8 cellular contexts compared by ENCODE assay signal in genomic region chr16:80931985-80932720, GRCh38.
DNase-seq lines count a peak whose midpoint lies in the region; ATAC-seq and TF ChIP-seq lines count a peak whose summit lies in the region.

No MANE protein-coding gene starts in this region.

- ATAC-seq in HG03159 (IDR thresholded peaks at IDR 0.05; ENCODE audit: unreplicated experiment): no peak

- POLR2A ChIA-PET in PC-9 (lab: Charles Lee; ENCODE audit: unreplicated experiment): interaction anchor here (0.6 kb wide), 1 partner anchor 8 kb away, joined by 7 read pairs; no protein-coding TSS in a partner anchor

- H3K36me3 ChIP-seq in PC-9 (ENCODE audit: low read depth) (no peaks in the 10 kb centered on the region), colonic mucosa (no peaks in the 10 kb centered on the region), kidney epithelial cell (ENCODE audit: control insufficient read depth, insufficient read depth, low read length) (no peaks in the 10 kb centered on the region), smooth muscle cell (ENCODE audit: low read depth) (no peaks in the 10 kb centered on the region)

- 0 out of 2 replicates have a peak, but pooled peaks cover 3% of the 10 kb centered on the region for H3K9me3 ChIP-seq in PC-9 (ENCODE audit: insufficient read depth, low read depth)
- no peaks in the 10 kb centered on the region for H3K9me3 ChIP-seq in colonic mucosa
- H3K9me3 ChIP-seq in smooth muscle cell (replicated peaks; ENCODE audit: low read depth): no peaks in the 10 kb centered on the region

- peaks cover 7% of the 10 kb centered on the region; the same call in 1 of the 2 replicates for H3K4me1 ChIP-seq in PC-9 (replicated peaks; ENCODE audit: insufficient read depth)
- H3K4me1 ChIP-seq in colonic mucosa: no peaks in the 10 kb centered on the region
- peaks cover 7% of the 10 kb centered on the region for H3K4me1 ChIP-seq in smooth muscle cell (ENCODE audit: low read depth)

- H3K4me3 ChIP-seq in PC-9 (peak overlapping the region; percentile 40; the same call in 1 of the 2 replicates), colonic mucosa (peak overlapping the region; percentile 45), kidney epithelial cell (ENCODE audit: low read depth, low read length) (peak overlapping the region; percentile 31), smooth muscle cell (peak overlapping the region; percentile 62)

- H2AFZ ChIP-seq in PC-9 (peak overlapping the region; percentile 67), smooth muscle cell (ENCODE audit: low read depth) (peak overlapping the region; percentile 99)

- peaks cover 53% of the 10 kb centered on the region for H3K27me3 ChIP-seq in PC-9 (ENCODE audit: insufficient read depth, low read depth)
- no peaks in the 10 kb centered on the region for H3K27me3 ChIP-seq in colonic mucosa
- no peaks in the 10 kb centered on the region for H3K27me3 ChIP-seq in kidney epithelial cell (ENCODE audit: control insufficient read depth, insufficient read depth, low read length)
- peaks cover 23% of the 10 kb centered on the region for H3K27me3 ChIP-seq in smooth muscle cell (ENCODE audit: low read depth)

- peak overlapping the region; percentile 75 for H3K4me2 ChIP-seq in PC-9
- peak overlapping the region; percentile 98 for H3K4me2 ChIP-seq in smooth muscle cell

- no peak overlapping the region for H3K27ac ChIP-seq in PC-9
- H3K27ac ChIP-seq in colonic mucosa: peak overlapping the region; percentile 36
- H3K27ac ChIP-seq in smooth muscle cell (ENCODE audit: low read depth): no peak overlapping the region

- DNase-seq in NCI-H524 (lab: John Stamatoyannopoulos, UW) (peak; percentile 52 to 80), NCI-H524 treated with DMSO at 0.1 percent for 48 hours (lab: John Stamatoyannopoulos, UW) (no peak), PC-9 (peak in 1 of 2 experiments; percentile 25), colonic mucosa (peak; percentile 53), kidney epithelial cell (ENCODE audit: low read depth) (no peak), smooth muscle cell (lab: John Stamatoyannopoulos, UW; ENCODE audit: unreplicated experiment) (peak; percentile 54), OCI-M1 (lab: John Stamatoyannopoulos, UW) (no peak)

- H3K9ac ChIP-seq in colonic mucosa (ENCODE audit: low read depth in 2 of 2, low read length in 2 of 2) (peak overlapping the region; percentile 19 to 58), smooth muscle cell (ENCODE audit: low read depth) (peak overlapping the region; percentile 35)

- TF ChIP-seq CTCF in PC-9 (conservative IDR thresholded peaks at IDR 0.05): no peak
- no peak for TF ChIP-seq CTCF in colonic mucosa (IDR thresholded peaks at IDR 0.05)
- TF ChIP-seq CTCF in kidney epithelial cell (IDR thresholded peaks at IDR 0.05; ENCODE audit: insufficient read depth, low read length, poor library complexity, severe bottlenecking): no peak
- TF ChIP-seq CTCF in smooth muscle cell (IDR thresholded peaks at IDR 0.05; ENCODE audit: borderline replicate concordance, insufficient read depth, poor library complexity, severe bottlenecking): no peak

- no peaks in the 10 kb centered on the region for H4K20me1 ChIP-seq in PC-9 (ENCODE audit: insufficient read depth)
- no peaks in the 10 kb centered on the region for H4K20me1 ChIP-seq in smooth muscle cell (ENCODE audit: low read depth)

- H3F3A ChIP-seq in PC-9 (ENCODE audit: insufficient read depth, low read depth) (no peaks in the 10 kb centered on the region), smooth muscle cell (ENCODE audit: low read depth) (no peaks in the 10 kb centered on the region)

- no peaks in the 10 kb centered on the region for H3K9me2 ChIP-seq in PC-9 (ENCODE audit: insufficient read depth)

- WGBS in smooth muscle cell (ENCODE audit: low lambda C conversion rate): 3% methylated on average over 51 of the region's 63 CpGs

- H3K79me2 ChIP-seq in PC-9 (ENCODE audit: low read depth) (no peaks in the 10 kb centered on the region), smooth muscle cell (ENCODE audit: low read depth) (no peaks in the 10 kb centered on the region)

- no TSS peak for BruUV-seq in PC-9 (replicated peaks; lab: Mats Ljungman, UMichigan)

- CTCF ChIA-PET in PC-9 (lab: Charles Lee): no interaction called here

- intact Hi-C loops in PC-9 (cut with micrococcal nuclease; ENCODE audit: unreplicated experiment): loop anchor here (5.0 kb wide), 1 partner anchor 60 kb away; no protein-coding TSS in a partner anchor
- intact Hi-C loops in colonic mucosa (cut with DNase I): no loop called here

Comparison
In these comparisons a context has a peak if more than half of its experiments do, and no peak if none do; other contexts are left out.
1. DNase-seq: peak in NCI-H524 (2 of 2), colonic mucosa (single experiment) and smooth muscle cell (single experiment); none in NCI-H524 treated with DMSO at 0.1 percent for 48 hours (single experiment), kidney epithelial cell (single experiment) and OCI-M1 (single experiment).
2. Peak in every context shown above with its lines, with median percentiles within 50 percentile points of each other: H3K4me3 ChIP-seq.